Comparison of ENCODE assay signal across 30 cellular contexts in the genomic region with DNA sequence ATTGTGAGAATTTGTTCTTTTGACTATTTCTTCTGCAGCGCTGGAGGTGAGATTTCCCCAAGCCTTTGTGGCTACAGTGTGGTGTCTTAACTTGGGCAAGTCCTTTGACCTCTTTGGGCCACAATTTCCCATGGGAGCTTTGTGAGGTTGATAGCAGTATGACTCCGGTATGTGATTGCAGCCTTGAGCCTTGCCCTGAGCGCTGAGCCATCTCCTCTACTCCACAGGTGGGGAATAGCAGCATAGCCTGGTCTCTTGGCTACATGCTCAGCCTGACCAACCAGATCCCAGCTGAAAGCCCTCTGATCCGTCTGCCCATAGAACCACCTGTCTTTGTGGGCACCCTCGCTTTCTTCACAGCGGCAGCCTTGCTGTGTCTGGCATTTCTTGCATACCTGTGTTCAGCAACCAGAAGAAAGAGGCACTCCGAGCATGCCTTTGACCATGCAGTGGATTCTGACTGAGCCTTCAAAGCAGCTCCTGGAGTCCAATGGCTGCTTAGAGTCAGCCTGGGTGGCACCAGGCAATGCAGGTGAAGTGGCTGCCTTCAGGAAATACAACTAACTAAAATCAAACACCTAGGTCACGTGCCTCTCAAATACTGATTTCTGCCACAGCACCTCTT. TPM values are rescaled to one million over a fixed set of nuclear protein-coding genes. Genes with fewer than 3 reads are reported as not detected.
A peak's percentile ranks its signal among the peaks of the same experiment; 100 is the strongest.
DNase-seq lines count a peak whose midpoint lies in the region; ATAC-seq and TF ChIP-seq lines count a peak whose summit lies in the region.
"Had no signal": no experiment of that assay in that cellular context is flagged by ENCODE, and none has a peak within 500 bp of the region (broad histone marks: within the 10 kb centered on the region; RNA-seq: fewer than 3 reads in every experiment).

No MANE protein-coding gene starts in this region.

- H3K9ac ChIP-seq in H9 (ENCODE audit: extremely low read depth, insufficient read length, low read length) (no peak overlapping the region), mesendoderm (ENCODE audit: low read length) (no peak overlapping the region)
- H3K9ac ChIP-seq: BLaER1 treated with 17β-estradiol and CSF1 and Interleukin-3, amounts not matched to agents 10 nM and 100 nM; GM23248 had no signal

- H3K4ac ChIP-seq in H9 (ENCODE audit: low read depth, low read length): no peak overlapping the region
- no peak overlapping the region for H3K4ac ChIP-seq in mesendoderm (ENCODE audit: low read depth, low read length)

- H4K8ac ChIP-seq in H9 (replicated peaks; ENCODE audit: insufficient read length, low read depth, low read length) (no peak overlapping the region), mesendoderm (ENCODE audit: low read depth, low read length) (no peak overlapping the region)

- no peak overlapping the region for H3K4me3 Mint-ChIP-seq in H9
- H3K4me3 Mint-ChIP-seq in WTC11: no peak overlapping the region
- H3K4me3 Mint-ChIP-seq: CD4-positive, alpha-beta T cell had no signal

- H2BK5ac ChIP-seq in H9 (ENCODE audit: insufficient read length, low read length) (no peak overlapping the region), mesendoderm (ENCODE audit: low read length) (no peak overlapping the region)

- H3K4me3 ChIP-seq in mesendoderm (ENCODE audit: low read length): no peak overlapping the region
- H3K4me3 ChIP-seq in thyroid gland (replicated peaks in 1 of 3): no peak overlapping the region
- H3K4me3 ChIP-seq: A549; BLaER1 treated with 17β-estradiol and CSF1 and Interleukin-3, amounts not matched to agents 10 nM and 100 nM; GM12878; GM23248; MG63; SK-N-MC had no signal

- H3K14ac ChIP-seq in H9 (ENCODE audit: insufficient read depth, low read length): no peak overlapping the region

- DNase-seq in H9 (peak; percentile 34), WTC11 (ENCODE audit: low spot score) (no peak), mesendoderm (peak; percentile 3), thyroid gland (peak; percentile 79 to 82), erythroblast (lab: John Stamatoyannopoulos, UW) (no peak), D341Med (ENCODE audit: low spot score) (no peak)
- no peak for DNase-seq in activated effector memory CD4-positive, alpha-beta T cell treated with Interleukin-2 at 50 U/mL for 16 hours
- DNase-seq: AML-193; CD4-positive, alpha-beta T cell; DMS53; GM23248; HCEC 1CT; Kasumi-1; MG63; NCI-H1048; NCI-H1417; NCI-H1694; NCI-H2029 treated with DMSO at 0.1 percent for 48 hours; NCI-H2171; NCI-H226; NCI-H510A; NCI-H69; SIG-M5 had no signal

- H2AFZ ChIP-seq in H9 (ENCODE audit: low read length): no peak overlapping the region
- H2AFZ ChIP-seq: GM23248 had no signal

- no peak overlapping the region for H3K56ac ChIP-seq in H9 (ENCODE audit: insufficient read length, low read depth, low read length)
- no peak overlapping the region for H3K56ac ChIP-seq in mesendoderm (ENCODE audit: low read length)

- no peak overlapping the region for H2BK20ac ChIP-seq in H9 (ENCODE audit: low read depth, low read length, poor library complexity, severe bottlenecking)

- H2BK120ac ChIP-seq in H9 (ENCODE audit: low read depth, low read length, poor library complexity, severe bottlenecking) (no peak overlapping the region), mesendoderm (ENCODE audit: low read depth, low read length) (no peak overlapping the region)

- H4K91ac ChIP-seq in H9 (ENCODE audit: insufficient read length, low read depth, low read length): no peak overlapping the region

- H3K27ac Mint-ChIP-seq in H9: no peak overlapping the region; a peak in 1 of 7 replicates
- 0 out of 2 replicates have a peak overlapping the region, but pooled peaks have one; percentile 6 for H3K27ac Mint-ChIP-seq in WTC11
- H3K27ac Mint-ChIP-seq: CD4-positive, alpha-beta T cell had no signal

- H3K23me2 ChIP-seq in H9 (ENCODE audit: insufficient read length, low read depth, low read length, poor library complexity, severe bottlenecking): no peaks in the 10 kb centered on the region

- no peaks in the 10 kb centered on the region; the same call in 1 of the 2 replicates for H3K4me1 ChIP-seq in H9 (ENCODE audit: insufficient read depth, low read length)
- H3K4me1 ChIP-seq in mesendoderm (ENCODE audit: control insufficient read depth, low read depth, low read length): no peaks in the 10 kb centered on the region
- no peaks in the 10 kb centered on the region for H3K4me1 ChIP-seq in thyroid gland
- H3K4me1 ChIP-seq: A549 had no signal

- TF ChIP-seq CTCF in H9 (conservative IDR thresholded peaks at IDR 0.05): no peak
- no peak for TF ChIP-seq CTCF in WTC11 (IDR thresholded peaks at IDR 0.05)
- no peak for TF ChIP-seq CTCF in thyroid gland (IDR thresholded peaks at IDR 0.05)

- H2AK5ac ChIP-seq in H9 (ENCODE audit: insufficient read length, low read length) (no peak overlapping the region), mesendoderm (ENCODE audit: low read length) (no peak overlapping the region)

- H3K4me2 ChIP-seq in H9 (ENCODE audit: insufficient read depth, insufficient read length, low read length): no peak overlapping the region
- H3K4me2 ChIP-seq in mesendoderm (ENCODE audit: low read length): no peak overlapping the region
- H3K4me2 ChIP-seq: A549 had no signal

- CTCF ChIA-PET in WTC11 (lab: Charles Lee): interaction anchor here (1.2 kb wide), 1 partner anchor 118 kb away, joined by 3 read pairs; no protein-coding TSS in a partner anchor

- no peaks in the 10 kb centered on the region; the same call in 1 of the 2 replicates for H3K27me3 Mint-ChIP-seq in H9 (ENCODE audit: low read depth)
- no peaks in the 10 kb centered on the region for H3K27me3 Mint-ChIP-seq in WTC11 (ENCODE audit: low read depth)

- H3K18ac ChIP-seq in H9 (ENCODE audit: insufficient read length, low read depth, low read length): no peak overlapping the region
- H3K18ac ChIP-seq in mesendoderm (ENCODE audit: low read length): no peak overlapping the region

- H4K20me1 ChIP-seq in H9 (ENCODE audit: control insufficient read depth, insufficient read depth, insufficient read length): no peaks in the 10 kb centered on the region
- H4K20me1 ChIP-seq: BLaER1 treated with 17β-estradiol and CSF1 and Interleukin-3, amounts not matched to agents 10 nM and 100 nM had no signal

- no CpG with 5 or more reads among the region's 8 CpGs for WGBS in H9 (ENCODE audit: extremely low coverage, insufficient read length, low lambda C conversion rate)
- WGBS in mesendoderm (ENCODE audit: extremely low coverage, insufficient coverage, low lambda C conversion rate): no CpG with 5 or more reads among the region's 8 CpGs
- WGBS in thyroid gland, 2 donors: 45 to 54% methylated on average over 8 of the region's 8 CpGs

- H4K5ac ChIP-seq in H9 (ENCODE audit: insufficient read length, low read depth, low read length): no peak overlapping the region
- no peak overlapping the region for H4K5ac ChIP-seq in mesendoderm (ENCODE audit: low read length)

- H2BK12ac ChIP-seq in H9 (ENCODE audit: insufficient read length, low read depth, low read length): no peak overlapping the region

- intact Hi-C loops in thyroid gland (cut with DNase I): no loop called here

- H3K79me1 ChIP-seq in H9 (ENCODE audit: insufficient read depth, low read depth, low read length, poor library complexity, severe bottlenecking) (no peaks in the 10 kb centered on the region), mesendoderm (ENCODE audit: low read length) (no peaks in the 10 kb centered on the region)

- POLR2A ChIA-PET in WTC11 (lab: Charles Lee): no interaction called here

- no peaks in the 10 kb centered on the region for H3K9me3 ChIP-seq in H9 (ENCODE audit: control insufficient read depth, low read depth, low read length)
- H3K9me3 ChIP-seq in thyroid gland: no peaks in the 10 kb centered on the region
- H3K9me3 ChIP-seq: A549; BLaER1 treated with 17β-estradiol and CSF1 and Interleukin-3, amounts not matched to agents 10 nM and 100 nM; MG63 had no signal

- ATAC-seq in WTC11: peak; percentile 50
- ATAC-seq: A549, GM12878, Panc1 had no signal

- no peaks in the 10 kb centered on the region for H3K36me3 ChIP-seq in mesendoderm (ENCODE audit: control insufficient read depth, insufficient read depth, low read length)
- H3K36me3 ChIP-seq in thyroid gland: no peaks in the 10 kb centered on the region
- H3K36me3 ChIP-seq: MG63 had no signal

- H3K27ac ChIP-seq in H9 (ENCODE audit: insufficient read length, low read depth, low read length): no peak overlapping the region
- H3K27ac ChIP-seq in mesendoderm (ENCODE audit: low read depth, low read length): no peak overlapping the region
- peak overlapping the region in 2 of 3 donors; percentile 9 to 53 for H3K27ac ChIP-seq in thyroid gland
- H3K27ac ChIP-seq: A549; BLaER1 treated with 17β-estradiol and CSF1 and Interleukin-3, amounts not matched to agents 10 nM and 100 nM; GM23248; SK-N-MC had no signal

- no peak overlapping the region for H2BK15ac ChIP-seq in H9 (ENCODE audit: low read depth, low read length)
- H2BK15ac ChIP-seq in mesendoderm (replicated peaks; ENCODE audit: low read depth): no peak overlapping the region

- peak in 1 of 2 donors; percentile 26 for TF ChIP-seq POLR2A in thyroid gland (IDR thresholded peaks at IDR 0.05)
- no peak for TF ChIP-seq POLR2A in erythroblast (IDR thresholded peaks at IDR 0.05; ENCODE audit: low read length)

- H3K23ac ChIP-seq in H9 (ENCODE audit: insufficient read length, low read depth, low read length) (no peak overlapping the region), mesendoderm (ENCODE audit: low read length) (no peak overlapping the region)

- no peaks in the 10 kb centered on the region for H3K9me3 Mint-ChIP-seq in H9
- no peaks in the 10 kb centered on the region for H3K9me3 Mint-ChIP-seq in WTC11
- H3K9me3 Mint-ChIP-seq: CD4-positive, alpha-beta T cell had no signal

- H3K79me2 ChIP-seq in H9 (ENCODE audit: insufficient read depth, low read length) (no peaks in the 10 kb centered on the region), mesendoderm (ENCODE audit: control insufficient read depth, insufficient read depth, low read length) (no peaks in the 10 kb centered on the region)

- H3T11ph ChIP-seq in H9 (ENCODE audit: low read length): no peak overlapping the region

- H3K4me1 Mint-ChIP-seq in H9 (peaks cover 8 to 11% of the 10 kb centered on the region in 2 experiments), WTC11 (peaks cover 7% of the 10 kb centered on the region)

- H3K27me3 ChIP-seq in H9 (ENCODE audit: insufficient read depth, low read length) (no peaks in the 10 kb centered on the region), mesendoderm (ENCODE audit: insufficient read depth, low read length, poor library complexity) (no peaks in the 10 kb centered on the region), thyroid gland (no peaks in the 10 kb centered on the region)
- H3K27me3 ChIP-seq: BLaER1 treated with 17β-estradiol and CSF1 and Interleukin-3, amounts not matched to agents 10 nM and 100 nM; MG63 had no signal

- no peaks in the 10 kb centered on the region for H3K36me3 Mint-ChIP-seq in H9 (ENCODE audit: insufficient read depth in 1 of 3, low read depth in 3 of 3)
- H3K36me3 Mint-ChIP-seq in WTC11: no peaks in the 10 kb centered on the region

RNA-seq across cellular contexts. Expression of gene RPL14, which starts 30.0 kb away (rescaled TPM):
- total RNA-seq in H9 (2021) (2,490 and 2,505 TPM in 2 replicates), WTC11 (2021) (2,759 to 2,816 TPM (median 2,760 TPM) in 3 replicates), thyroid gland (100 to 1,000 TPM; 272 to 723 (median 339) TPM)
- polyA plus RNA-seq in mesendoderm (2013, experiment 1 of 2): 1,878 TPM
- 1,871 TPM for polyA plus RNA-seq in mesendoderm (2013, experiment 2 of 2)

RNA-seq across cellular contexts. Expression of gene ENTPD3, which starts 40.2 kb away (rescaled TPM):
- total RNA-seq in H9 (2021) (0.18 TPM in 1 of 2 replicates, not detected in the other), WTC11 (2021) (0.39 to 0.50 TPM (median 0.44 TPM) in 3 replicates), thyroid gland (1 to 10 TPM; 2.1 to 5.7 (median 4.9) TPM)
- 0.42 TPM for polyA plus RNA-seq in mesendoderm (2013, experiment 1 of 2)
- 0.39 TPM for polyA plus RNA-seq in mesendoderm (2013, experiment 2 of 2)
- total RNA-seq: CD4-positive, alpha-beta T cell; Daoy; GM12878; GM23248; HT-29 had no signal
- polyA plus RNA-seq: A549, GM23248 had no signal

RNA-seq across cellular contexts. Expression of gene ZNF619, which starts 49.8 kb away (rescaled TPM):
- total RNA-seq in H9 (2021) (4.3 and 4.8 TPM in 2 replicates), WTC11 (2021) (7.2 to 11.2 TPM (median 9.7 TPM) in 3 replicates), thyroid gland (10 to 100 TPM in 1 of 4 donors, 1 to 10 TPM in 3; 8.2 to 10.2 (median 9.7) TPM)
- polyA plus RNA-seq in mesendoderm (2013, experiment 1 of 2): 4.5 TPM
- 4.0 TPM for polyA plus RNA-seq in mesendoderm (2013, experiment 2 of 2)

Comparison
In these comparisons a context has a peak if more than half of its experiments do, and no peak if none do; other contexts are left out.
1. DNase-seq: peak in H9 (single experiment), mesendoderm (single experiment) and thyroid gland (2 of 2); none in WTC11 (single experiment), activated effector memory CD4-positive, alpha-beta T cell treated with Interleukin-2 at 50 U/mL for 16 hours (single experiment), erythroblast (0 of 2) and D341Med (single experiment).
2. H3K27ac ChIP-seq: peak in thyroid gland (2 of 3); none in H9 (single experiment) and mesendoderm (single experiment).